In the genomic region with DNA sequence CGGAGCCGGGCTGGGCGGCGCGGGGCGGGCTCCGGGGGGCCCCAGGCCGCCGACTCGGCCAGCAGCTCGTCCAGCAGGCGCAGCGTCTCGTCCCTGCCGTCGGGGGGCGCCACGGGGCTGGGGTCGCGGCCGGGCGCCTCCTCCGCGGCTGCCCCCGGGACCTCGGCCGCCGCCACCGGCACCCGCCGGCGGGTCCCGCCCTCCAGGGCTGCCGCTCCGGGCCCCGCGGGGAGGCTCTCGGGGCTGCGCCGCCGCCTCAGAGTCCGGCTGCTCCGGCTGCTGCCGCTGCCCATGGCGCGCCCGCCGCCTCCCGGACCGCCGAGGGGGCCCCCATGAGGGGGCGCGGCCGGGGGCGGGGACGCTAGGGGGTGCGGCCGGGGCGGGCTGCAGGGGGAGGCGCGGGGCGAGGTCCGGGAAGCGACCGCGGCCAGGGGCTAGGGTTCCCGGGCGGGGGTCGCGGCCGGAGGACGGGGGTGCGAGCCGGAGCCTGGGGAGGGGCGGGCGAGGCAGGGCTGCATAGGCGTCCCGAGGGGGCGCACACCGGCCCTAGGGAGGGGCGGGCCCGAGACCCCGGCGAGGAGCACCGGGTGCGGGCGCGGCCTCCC, we compare ENCODE assay signal across 8 cellular contexts.
A peak's percentile ranks its signal among the peaks of the same experiment; 100 is the strongest.
DNase-seq lines count a peak whose midpoint lies in the region; ATAC-seq and TF ChIP-seq lines count a peak whose summit lies in the region.

A gene with protein sequence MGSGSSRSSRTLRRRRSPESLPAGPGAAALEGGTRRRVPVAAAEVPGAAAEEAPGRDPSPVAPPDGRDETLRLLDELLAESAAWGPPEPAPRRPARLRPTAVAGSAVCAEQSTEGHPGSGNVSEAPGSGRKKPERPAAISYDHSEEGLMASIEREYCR (minus strand): TSS at position 481 of the 605 bp plus-strand sequence. CDS start 188 bp downstream, at position 293.

- H3K9ac ChIP-seq in iPS-18a (ENCODE audit: low read length) = no peak within 1 kb of the TSS

- H3K27me3 ChIP-seq in iPS-18a (ENCODE audit: control insufficient read depth, insufficient read depth, low read length) = peaks cover 72% of the 10 kb centered on the region

- H3K4me3 ChIP-seq in AG09309 (ENCODE audit: control insufficient read depth, low read depth, low read length) = peak within 1 kb of the TSS; percentile 50
- H3K4me3 ChIP-seq in iPS-18a (ENCODE audit: low read length) = peak within 1 kb of the TSS; percentile 43

- H3K4me1 ChIP-seq in iPS-18a (ENCODE audit: control insufficient read depth, low read depth, low read length) = peaks cover 12% of the 10 kb centered on the region

- peak within 1 kb of the TSS; percentile 92 for H3K27ac ChIP-seq in angular gyrus (ENCODE audit: low read depth, low read length)
- H3K27ac ChIP-seq in iPS-18a (ENCODE audit: low read length) = no peak within 1 kb of the TSS

- TF ChIP-seq CTCF in AG09309 (IDR thresholded peaks at IDR 0.05; ENCODE audit: control insufficient read depth, insufficient read depth, low read depth, low read length, missing control alignments) = no peak

- peak; percentile 42 for ATAC-seq in GM18511 (IDR thresholded peaks at IDR 0.05; ENCODE audit: unreplicated experiment)
- peak; percentile 33 for ATAC-seq in HG03521 (IDR thresholded peaks at IDR 0.05; ENCODE audit: unreplicated experiment)
- no peak for ATAC-seq in GM19351 (IDR thresholded peaks at IDR 0.05; ENCODE audit: unreplicated experiment)

- no peak for DNase-seq in AG09309 (ENCODE audit: low read depth)
- peak; percentile 34 for DNase-seq in stimulated activated CD8-positive, alpha-beta memory T cell treated with anti-CD3 and anti-CD28 coated beads, Interleukin-4, amount 100 ng/mL, for 48 hours
- no peak for DNase-seq in NCI-H446 treated with DMSO at 0.1 percent for 48 hours (lab: John Stamatoyannopoulos, UW)

- no peaks in the 10 kb centered on the region for H3K36me3 ChIP-seq in iPS-18a (ENCODE audit: control insufficient read depth, low read depth, low read length)

- H3K9me3 ChIP-seq in iPS-18a (ENCODE audit: control insufficient read depth, low read depth, low read length) = no peaks in the 10 kb centered on the region
